ENCODE assay signal across 12 cellular contexts in the genomic region with DNA sequence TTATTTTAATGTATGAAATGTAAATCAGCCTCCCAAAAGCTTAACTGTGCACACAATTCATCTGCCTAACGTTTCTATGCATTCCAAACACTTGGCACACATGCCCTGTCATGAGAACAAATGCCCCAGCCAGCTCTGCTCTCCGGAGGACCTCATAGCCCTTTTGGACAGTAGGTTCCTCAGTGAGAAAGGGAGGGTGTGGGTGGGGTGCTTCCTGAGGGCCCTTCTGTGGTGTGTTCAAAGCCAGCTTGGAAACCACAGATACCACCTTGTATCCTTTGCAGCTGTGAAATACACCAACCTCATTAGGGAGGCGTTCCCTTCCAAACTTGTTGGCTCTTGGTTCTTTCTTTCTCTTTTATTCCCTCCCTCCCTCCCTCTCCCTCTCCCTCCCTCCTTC.
A peak's percentile ranks its signal among the peaks of the same experiment; 100 is the strongest.
DNase-seq lines count a peak whose midpoint lies in the region; ATAC-seq, FAIRE-seq and TF ChIP-seq lines count a peak whose summit lies in the region.
"Had no signal": no experiment of that assay in that cellular context is flagged by ENCODE, and none has a peak within 500 bp of the region (broad histone marks: within the 10 kb centered on the region; RNA-seq: fewer than 3 reads in every experiment).

No MANE protein-coding gene starts in this region.

- peak overlapping the region in 2 of 3 donors; percentile 17 to 79 for H3K27ac Mint-ChIP-seq in CD4-positive, CD25-positive, alpha-beta regulatory T cell
- H3K27ac Mint-ChIP-seq: nephron had no signal

- FAIRE-seq in GM12878 (lab: Jason Lieb, UNC): peak; percentile 65
- FAIRE-seq in HepG2 (lab: Jason Lieb, UNC): no peak

- RAD21 ChIA-PET in GM12878 (lab: Charles Lee; ENCODE audit: unreplicated experiment): no interaction called here

- no peaks in the 10 kb centered on the region for H4K20me1 ChIP-seq in GM12878 (ENCODE audit: control insufficient read depth, insufficient read depth)
- H4K20me1 ChIP-seq in HepG2 (ENCODE audit: insufficient read depth, low read length): no peaks in the 10 kb centered on the region

- H3K4me2 ChIP-seq in GM12878 (ENCODE audit: control insufficient read depth, insufficient read depth): no peak overlapping the region
- no peak overlapping the region for H3K4me2 ChIP-seq in HepG2 (ENCODE audit: low read depth, low read length)

- TF ChIP-seq POLR2A in GM12878 (IDR thresholded peaks at IDR 0.05; ENCODE audit: low read depth, low read length) (no peak), Peyer's patch (IDR thresholded peaks at IDR 0.05) (no peak), HepG2 (IDR thresholded peaks at IDR 0.05; ENCODE audit: insufficient read depth in 1 of 2, low read depth in 2 of 2, low read length in 2 of 2) (no peak)

- H3K9me3 Mint-ChIP-seq in CD4-positive, CD25-positive, alpha-beta regulatory T cell: no peaks in the 10 kb centered on the region
- H3K9me3 Mint-ChIP-seq: nephron had no signal

- TF ChIP-seq RAD21 in GM12878 (IDR thresholded peaks at IDR 0.05; ENCODE audit: insufficient read depth, low read depth, low read length) (no peak), HepG2 (CRISPR knock-in tag; IDR thresholded peaks at IDR 0.05) (no peak)

- ATAC-seq in CD4-positive, CD25-positive, alpha-beta regulatory T cell (ENCODE audit: low read depth in 2 of 2): peak; percentile 52 to 78
- ATAC-seq in GM18498 (IDR thresholded peaks at IDR 0.05; ENCODE audit: unreplicated experiment): peak; percentile 46
- ATAC-seq in GM12878: peak; percentile 63
- no peak for ATAC-seq in HepG2
- no peak for ATAC-seq in HG03457 (IDR thresholded peaks at IDR 0.05; ENCODE audit: unreplicated experiment)
- ATAC-seq in omental fat pad (ENCODE audit: low FRiP score): no peak

- CTCF ChIA-PET in GM12878 (lab: Yijun Ruan, JAX): no interaction called here
- CTCF ChIA-PET in HepG2 (lab: Yijun Ruan, JAX; ENCODE audit: low intra/inter-chr PET ratio, low total read pairs): no interaction called here

- peaks cover 13 to 41% (median 25%) of the 10 kb centered on the region in 4 donors for H3K4me1 Mint-ChIP-seq in CD4-positive, CD25-positive, alpha-beta regulatory T cell

- H3K9me3 ChIP-seq in CD4-positive, CD25-positive, alpha-beta regulatory T cell (ENCODE audit: control insufficient read depth in 2 of 2, low read length in 2 of 2): no peaks in the 10 kb centered on the region
- H3K9me3 ChIP-seq in SJCRH30 (replicated peaks) (no peaks in the 10 kb centered on the region), GM12878 (replicated peaks; ENCODE audit: control insufficient read depth, insufficient read depth, low read length) (no peaks in the 10 kb centered on the region), Peyer's patch (no peaks in the 10 kb centered on the region), HepG2 (ENCODE audit: low read length) (no peaks in the 10 kb centered on the region)

- SMC1A ChIA-PET in GM12878 (lab: Charles Lee; ENCODE audit: uncharacterized antibody, unreplicated experiment): no interaction called here

- peak overlapping the region; percentile 61 for H3K4me3 ChIP-seq in CD4-positive, CD25-positive, alpha-beta regulatory T cell (ENCODE audit: low read depth, low read length)
- H3K4me3 ChIP-seq in SJCRH30 (no peak overlapping the region), GM12878 (no peak overlapping the region), Peyer's patch (no peak overlapping the region), HepG2 (replicated peaks in 1 of 3; ENCODE audit: insufficient read depth in 1 of 3, low read depth in 2 of 3, low read length in 3 of 3) (no peak overlapping the region)

- 9% methylated on average over 3 of the region's 3 CpGs for WGBS in GM12878 (ENCODE audit: insufficient coverage, insufficient replicate concordance, low lambda C conversion rate, missing lambda C conversion rate)
- WGBS in HepG2 (ENCODE audit: low lambda C conversion rate): 19% methylated on average over 3 of the region's 3 CpGs

- no peak for TF ChIP-seq EP300 in GM12878 (IDR thresholded peaks at IDR 0.05; ENCODE audit: borderline replicate concordance in 1 of 2, control insufficient read depth in 1 of 2, low read depth in 2 of 2, low read length in 2 of 2)
- no peak for TF ChIP-seq EP300 in HepG2 (IDR thresholded peaks at IDR 0.05; ENCODE audit: low read depth in 2 of 2, low read length in 2 of 2)
- no peak for TF ChIP-seq EP300 in HepG2 (CRISPR knock-in tag; IDR thresholded peaks at IDR 0.05; ENCODE audit: borderline replicate concordance)

- no peaks in the 10 kb centered on the region for H3K36me3 ChIP-seq in CD4-positive, CD25-positive, alpha-beta regulatory T cell (ENCODE audit: control insufficient read depth, insufficient read depth, low read length)
- H3K36me3 ChIP-seq in SJCRH30: no peaks in the 10 kb centered on the region
- H3K36me3 ChIP-seq in GM12878 (ENCODE audit: control insufficient read depth in 2 of 2, insufficient read depth in 2 of 2, low read length in 1 of 2): no peaks in the 10 kb centered on the region
- H3K36me3 ChIP-seq in Peyer's patch: no peaks in the 10 kb centered on the region
- H3K36me3 ChIP-seq in HepG2 (replicated peaks in 1 of 2; ENCODE audit: control insufficient read depth in 1 of 2, insufficient read depth in 2 of 2, low read length in 2 of 2): no peaks in the 10 kb centered on the region

- in situ Hi-C loops in GM12878 (cut with MboI): no loop called here
- in situ Hi-C loops in HepG2 (cut with HindIII; ENCODE audit: extremely low pct_ligation_motif_present, low pct_unique_long_range_greater_than_20kb): no loop called here

- peaks cover 41% of the 10 kb centered on the region for H3K27me3 Mint-ChIP-seq in CD4-positive, CD25-positive, alpha-beta regulatory T cell

- H3K79me2 ChIP-seq in GM12878 (ENCODE audit: control insufficient read depth, insufficient read depth, low read length) (no peaks in the 10 kb centered on the region), HepG2 (ENCODE audit: insufficient read depth, low read length) (no peaks in the 10 kb centered on the region)

- no peak overlapping the region for H3K27ac ChIP-seq in CD4-positive, CD25-positive, alpha-beta regulatory T cell (ENCODE audit: insufficient read depth, low read length, poor library complexity, severe bottlenecking)
- H3K27ac ChIP-seq in SJCRH30 (no peak overlapping the region), GM12878 (ENCODE audit: control insufficient read depth, insufficient read depth) (no peak overlapping the region), Peyer's patch (no peak overlapping the region), HepG2 (ENCODE audit: extremely low read length, insufficient read depth, low read length) (no peak overlapping the region)

- POLR2A ChIA-PET in GM12878 (lab: Charles Lee) (no interaction called here), HepG2 (lab: Yijun Ruan, JAX) (no interaction called here)

- H3K4me3 Mint-ChIP-seq in CD4-positive, CD25-positive, alpha-beta regulatory T cell: peak overlapping the region; percentile 71 to 83 (median 76)
- H3K4me3 Mint-ChIP-seq: nephron had no signal

- H3K4me1 ChIP-seq in CD4-positive, CD25-positive, alpha-beta regulatory T cell (ENCODE audit: control insufficient read depth, insufficient read depth, low read length, poor library complexity, severe bottlenecking): peaks cover 30% of the 10 kb centered on the region
- H3K4me1 ChIP-seq in SJCRH30 (peaks cover 30% of the 10 kb centered on the region), GM12878 (ENCODE audit: control insufficient read depth, insufficient read depth, low read length) (peaks cover 5% of the 10 kb centered on the region), Peyer's patch (no peaks in the 10 kb centered on the region), HepG2 (ENCODE audit: insufficient read depth, low read length) (no peaks in the 10 kb centered on the region)

- DNase-seq in CD4-positive, CD25-positive, alpha-beta regulatory T cell: peak in 2 of 3 donors; percentile 24 to 82
- DNase-seq in SJCRH30: peak; percentile 60 to 69
- DNase-seq in GM12878 (ENCODE audit: low read depth, low spot score): peak; percentile 26
- DNase-seq in Peyer's patch: no peak
- DNase-seq in HepG2 (ENCODE audit: low spot score): no peak
- no peak for DNase-seq in omental fat pad (ENCODE audit: low spot score)
- DNase-seq: foreskin fibroblast, NCI-H187 treated with DMSO at 0.1 percent for 48 hours, SW 1271 had no signal

- no peaks in the 10 kb centered on the region for H3K36me3 Mint-ChIP-seq in CD4-positive, CD25-positive, alpha-beta regulatory T cell

- BruUV-seq in GM12878 (replicated peaks; lab: Mats Ljungman, UMichigan) (no TSS peak), HepG2 (replicated peaks; lab: Mats Ljungman, UMichigan) (no TSS peak)

- intact Hi-C loops in GM12878 (cut with micrococcal nuclease; ENCODE audit: unreplicated experiment) (no loop called here), HepG2 (cut with micrococcal nuclease; ENCODE audit: unreplicated experiment) (no loop called here)

- H3K27me3 ChIP-seq in CD4-positive, CD25-positive, alpha-beta regulatory T cell (ENCODE audit: control insufficient read depth, insufficient read depth, low read length): peaks cover 8% of the 10 kb centered on the region
- H3K27me3 ChIP-seq in SJCRH30: no peaks in the 10 kb centered on the region
- H3K27me3 ChIP-seq in GM12878 (replicated peaks in 1 of 2; ENCODE audit: control insufficient read depth in 2 of 2, insufficient read depth in 2 of 2, low read length in 1 of 2): peaks cover 2 to 3% of the 10 kb centered on the region in 2 experiments; a peak in 2 of 4 replicates
- no peaks in the 10 kb centered on the region for H3K27me3 ChIP-seq in Peyer's patch
- peaks cover 9 to 72% of the 10 kb centered on the region in 2 experiments; a peak in 4 of 5 replicates for H3K27me3 ChIP-seq in HepG2 (ENCODE audit: control insufficient read depth in 1 of 2, insufficient read depth in 2 of 2, low read length in 2 of 2)

- H2AFZ ChIP-seq in GM12878 (ENCODE audit: control insufficient read depth, low read depth, low read length) (no peak overlapping the region), HepG2 (ENCODE audit: low read length) (no peak overlapping the region)

- H3K9ac ChIP-seq in GM12878 (ENCODE audit: control insufficient read depth, insufficient read depth, low read length): no peak overlapping the region
- no peak overlapping the region for H3K9ac ChIP-seq in HepG2 (ENCODE audit: insufficient read depth, low read depth, low read length)

- no peak for TF ChIP-seq CTCF in GM12878 (IDR thresholded peaks at IDR 0.05 in 2 of 3, conservative IDR thresholded peaks at IDR 0.05 in 1 of 3; ENCODE audit: control insufficient read depth in 2 of 3, extremely low read depth in 1 of 3, insufficient read depth in 1 of 3, low read depth in 3 of 3, low read length in 3 of 3)
- TF ChIP-seq CTCF in Peyer's patch (IDR thresholded peaks at IDR 0.05): no peak
- no peak for TF ChIP-seq CTCF in HepG2 (CRISPR knock-in tag; IDR thresholded peaks at IDR 0.05)
- TF ChIP-seq CTCF in omental fat pad (IDR thresholded peaks at IDR 0.05): no peak

TF ChIP-seq in GM12878, 131 proteins besides CTCF, POLR2A, EP300 and RAD21:
- no peak for TF ChIP-seq ZBED1 (IDR thresholded peaks at IDR 0.05; ENCODE audit: borderline replicate concordance)
- TF ChIP-seq RUNX3 (IDR thresholded peaks at IDR 0.05; ENCODE audit: low read length): peak; percentile 71

TF ChIP-seq in HepG2, 621 proteins besides CTCF, POLR2A, EP300 and RAD21 (continues in another document):
- TF ChIP-seq ZNF75D (CRISPR knock-in tag; IDR thresholded peaks at IDR 0.05; ENCODE audit: borderline replicate concordance) (no peak), MYNN (CRISPR knock-in tag; IDR thresholded peaks at IDR 0.05; ENCODE audit: low read depth) (no peak), SKI (IDR thresholded peaks at IDR 0.05; ENCODE audit: partially characterized antibody) (no peak)

Comparison
In these comparisons a context has a peak if more than half of its experiments do, and no peak if none do; other contexts are left out.
1. ATAC-seq: peak in CD4-positive, CD25-positive, alpha-beta regulatory T cell (2 of 2), GM18498 (single experiment) and GM12878 (single experiment); none in HepG2 (single experiment), HG03457 (single experiment) and omental fat pad (single experiment).
2. DNase-seq: peak in CD4-positive, CD25-positive, alpha-beta regulatory T cell (2 of 3), SJCRH30 (2 of 2) and GM12878 (single experiment); none in Peyer's patch (0 of 3), HepG2 (single experiment) and omental fat pad (single experiment).